In the genomic region with DNA sequence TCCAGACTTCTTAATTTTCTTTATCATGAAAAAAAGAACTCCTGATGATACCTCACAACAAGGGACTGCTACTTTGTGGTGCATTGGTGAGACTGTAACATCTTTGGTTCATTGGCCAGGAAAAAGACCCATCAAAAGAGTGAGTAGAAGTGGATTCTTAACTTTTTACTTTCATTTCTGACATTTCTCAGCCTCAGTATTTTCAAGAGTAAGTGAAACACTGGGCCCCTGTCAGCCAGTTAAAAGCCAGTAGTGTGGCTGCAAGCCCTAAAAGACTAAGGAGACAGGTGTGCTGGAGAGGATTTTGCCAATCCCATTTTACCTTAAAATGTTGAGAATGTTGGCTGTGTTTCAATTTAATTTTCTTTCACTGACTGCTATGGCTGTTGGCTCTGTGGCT, we compare ENCODE assay signal across 19 cellular contexts. TPM values are rescaled to one million over a fixed set of nuclear protein-coding genes. Genes with fewer than 3 reads are reported as not detected.
"Had no signal": no experiment of that assay in that cellular context is flagged by ENCODE, and none has a peak within 500 bp of the region (broad histone marks: within the 10 kb centered on the region; RNA-seq: fewer than 3 reads in every experiment).

No MANE protein-coding gene starts in this region.

- H3K4me1 Mint-ChIP-seq: WTC11 had no signal

- DNase-seq: activated naive CD8-positive, alpha-beta T cell treated with anti-CD3 and anti-CD28 coated beads, Interleukin-2, amount 10 ng/mL, durations not matched to agents 7 days and 5 days; anterior cingulate cortex; brain microvascular endothelial cell; kidney glomerular epithelial cell; mesendoderm; natural killer cell; posterior cingulate gyrus; retina; stimulated activated CD4-positive, alpha-beta T cell treated with anti-CD3 and anti-CD28 coated beads, Interleukin-12 subunit alpha, Interleukin-12 subunit beta, amount 100 ng/mL, for 4 hours; stimulated activated CD4-positive, alpha-beta T cell treated with anti-CD3 and anti-CD28 coated beads, Interleukin-2, amount 100 ng/mL, for 24 hours; stomach; testis; upper lobe of left lung had no signal

- FAIRE-seq: TTC549 had no signal

- H3K9me3 ChIP-seq: stomach, testis, upper lobe of left lung had no signal

- H3K27ac ChIP-seq: brain microvascular endothelial cell, coronary artery, stomach, testis, upper lobe of left lung had no signal

- H3K27ac Mint-ChIP-seq: activated naive CD8-positive, alpha-beta T cell treated with anti-CD3 and anti-CD28 coated beads, Interleukin-2, amount 10 ng/mL, durations not matched to agents 7 days and 5 days; natural killer cell; WTC11 had no signal

- H3K4me3 Mint-ChIP-seq: activated naive CD8-positive, alpha-beta T cell treated with anti-CD3 and anti-CD28 coated beads, Interleukin-2, amount 10 ng/mL, durations not matched to agents 7 days and 5 days; central memory CD8-positive, alpha-beta T cell; natural killer cell; WTC11 had no signal

- H3K9me3 Mint-ChIP-seq: activated naive CD8-positive, alpha-beta T cell treated with anti-CD3 and anti-CD28 coated beads, Interleukin-2, amount 10 ng/mL, durations not matched to agents 7 days and 5 days; central memory CD8-positive, alpha-beta T cell; natural killer cell had no signal

- H3K27me3 Mint-ChIP-seq: activated naive CD8-positive, alpha-beta T cell treated with anti-CD3 and anti-CD28 coated beads, Interleukin-2, amount 10 ng/mL, durations not matched to agents 7 days and 5 days; central memory CD8-positive, alpha-beta T cell had no signal

- H3K36me3 Mint-ChIP-seq: activated naive CD8-positive, alpha-beta T cell treated with anti-CD3 and anti-CD28 coated beads, Interleukin-2, amount 10 ng/mL, durations not matched to agents 7 days and 5 days; natural killer cell had no signal

- ATAC-seq: esophagus mucosa, natural killer cell, WTC11 had no signal

- H3K27me3 ChIP-seq: brain microvascular endothelial cell, stomach, testis, upper lobe of left lung had no signal

RNA-seq across cellular contexts. Expression of a gene that starts 36.6 kb away (rescaled TPM):
- total RNA-seq: esophagus mucosa, glomerular endothelial cell had no signal
